ENCODE assay signal across 27 cellular contexts in genomic region chr11:134264966-134265365, GRCh38. TPM values are rescaled to one million over a fixed set of nuclear protein-coding genes. Genes with fewer than 3 reads are reported as not detected.
DNase-seq lines count a peak whose midpoint lies in the region; ATAC-seq, FAIRE-seq and TF ChIP-seq lines count a peak whose summit lies in the region.
"Had no signal": no experiment of that assay in that cellular context is flagged by ENCODE, and none has a peak within 500 bp of the region (broad histone marks: within the 10 kb centered on the region; RNA-seq: fewer than 3 reads in every experiment).

No MANE protein-coding gene starts in this region.

- ATAC-seq in HG03175 (IDR thresholded peaks at IDR 0.05; ENCODE audit: unreplicated experiment) = no peak
- ATAC-seq: GM12878 had no signal

- no peak overlapping the region for H3K4me3 ChIP-seq in Loucy (ENCODE audit: low read length, poor library complexity, severe bottlenecking)
- no peak overlapping the region for H3K4me3 ChIP-seq in bronchial epithelial cell (ENCODE audit: low read depth, low read length)
- no peak overlapping the region for H3K4me3 ChIP-seq in prostate gland
- H3K4me3 ChIP-seq: BLaER1, GM12878, PC-9, SJSA1 had no signal

- H4K20me1 ChIP-seq in Loucy (ENCODE audit: insufficient read depth, low read length, poor library complexity, severe bottlenecking) = no peaks in the 10 kb centered on the region
- H4K20me1 ChIP-seq: BLaER1 had no signal

- H3K27ac Mint-ChIP-seq in activated naive CD8-positive, alpha-beta T cell = peak overlapping the region; percentile 68
- H3K27ac Mint-ChIP-seq in activated naive CD8-positive, alpha-beta T cell treated with anti-CD3 and anti-CD28 coated beads for 36 hours = no peak overlapping the region
- H3K27ac Mint-ChIP-seq: CD4-positive, alpha-beta T cell had no signal

- 0 out of 2 replicates have a peak, but pooled peaks cover 5% of the 10 kb centered on the region for H3K79me2 ChIP-seq in Loucy (ENCODE audit: insufficient read depth, low read length)

- H3K27me3 ChIP-seq in Loucy (ENCODE audit: insufficient read depth, low read length, poor library complexity, severe bottlenecking) = no peaks in the 10 kb centered on the region
- no peaks in the 10 kb centered on the region for H3K27me3 ChIP-seq in bronchial epithelial cell (ENCODE audit: control insufficient read depth, insufficient read depth, low read length)
- no peaks in the 10 kb centered on the region for H3K27me3 ChIP-seq in prostate gland (replicated peaks; ENCODE audit: insufficient read depth)
- H3K27me3 ChIP-seq: SJSA1 had no signal

- H3K4me2 ChIP-seq in Loucy (ENCODE audit: low read depth, low read length, poor library complexity, severe bottlenecking) = no peak overlapping the region
- H3K4me2 ChIP-seq: BLaER1 had no signal

- H3K4me1 ChIP-seq in Loucy (ENCODE audit: insufficient read depth, low read length, poor library complexity, severe bottlenecking) (peaks cover 79% of the 10 kb centered on the region), prostate gland (replicated peaks) (peaks cover 12% of the 10 kb centered on the region)
- H3K4me1 ChIP-seq: Caco-2 had no signal

- TF ChIP-seq POLR2A in prostate gland (IDR thresholded peaks at IDR 0.05) = no peak

- DNase-seq in activated naive CD8-positive, alpha-beta T cell treated with anti-CD3 and anti-CD28 coated beads for 36 hours = no peak
- DNase-seq in bronchial epithelial cell (ENCODE audit: low read depth) (no peak), prostate gland (ENCODE audit: low spot score) (peak; percentile 40), NCI-H2081 treated with DMSO at 0.1 percent for 48 hours (lab: John Stamatoyannopoulos, UW) (no peak), pons (ENCODE audit: low spot score) (no peak)
- DNase-seq: CD4-positive, alpha-beta T cell; DMS79; EL; GDM1; IMR-90; KG1; MM.1S; NCI-H2029; NCI-H446 treated with DMSO at 0.1 percent for 48 hours; NCI-H526; PC-9; Right ventricle myocardium superior had no signal

- no peaks in the 10 kb centered on the region for H3K9me2 ChIP-seq in Loucy (replicated peaks; ENCODE audit: low read depth, low read length)

- no peaks in the 10 kb centered on the region for H3K4me1 Mint-ChIP-seq in activated naive CD8-positive, alpha-beta T cell (ENCODE audit: low read depth)
- peaks cover 2% of the 10 kb centered on the region for H3K4me1 Mint-ChIP-seq in activated naive CD8-positive, alpha-beta T cell treated with anti-CD3 and anti-CD28 coated beads for 36 hours

- H3K9me3 ChIP-seq in Loucy (ENCODE audit: insufficient read depth, low read depth, low read length) (no peaks in the 10 kb centered on the region), prostate gland (no peaks in the 10 kb centered on the region)
- H3K9me3 ChIP-seq: BLaER1, Caco-2, SJSA1 had no signal

- H3K9ac ChIP-seq in Loucy (ENCODE audit: low read depth, low read length, poor library complexity, severe bottlenecking) = peak overlapping the region; percentile 25
- H3K9ac ChIP-seq: BLaER1 had no signal

- intact Hi-C loops in prostate gland (cut with DNase I) = no loop called here

- no peaks in the 10 kb centered on the region for H3F3A ChIP-seq in Loucy (ENCODE audit: low read depth)

- FAIRE-seq in bronchial epithelial cell (lab: Jason Lieb, UNC) = peak; percentile 13
- FAIRE-seq: A204.1, GM12878, H54 had no signal

- H3K4me3 Mint-ChIP-seq in activated naive CD8-positive, alpha-beta T cell = no peak overlapping the region
- no peak overlapping the region for H3K4me3 Mint-ChIP-seq in activated naive CD8-positive, alpha-beta T cell treated with anti-CD3 and anti-CD28 coated beads for 36 hours
- H3K4me3 Mint-ChIP-seq: CD4-positive, alpha-beta T cell had no signal

- TF ChIP-seq CTCF in Loucy (conservative IDR thresholded peaks at IDR 0.05; ENCODE audit: low read length) = no peak
- no peak for TF ChIP-seq CTCF in bronchial epithelial cell (IDR thresholded peaks at IDR 0.05; ENCODE audit: insufficient read depth, low read length, severe bottlenecking)
- TF ChIP-seq CTCF in prostate gland (IDR thresholded peaks at IDR 0.05) = no peak

- no peaks in the 10 kb centered on the region for H3K9me3 Mint-ChIP-seq in activated naive CD8-positive, alpha-beta T cell (ENCODE audit: low read depth)
- H3K9me3 Mint-ChIP-seq in activated naive CD8-positive, alpha-beta T cell treated with anti-CD3 and anti-CD28 coated beads for 36 hours = no peaks in the 10 kb centered on the region
- H3K9me3 Mint-ChIP-seq: CD4-positive, alpha-beta T cell had no signal

- WGBS in prostate gland = 72% methylated on average over 5 of the region's 5 CpGs

- H2AFZ ChIP-seq in Loucy (ENCODE audit: low read length) = no peak overlapping the region
- H2AFZ ChIP-seq: PC-9 had no signal

- H3K36me3 ChIP-seq in Loucy (ENCODE audit: insufficient read depth, low read length) (peaks cover 3% of the 10 kb centered on the region; the same call in 1 of the 2 replicates), bronchial epithelial cell (ENCODE audit: control insufficient read depth, insufficient read depth, low read length) (peaks cover 9% of the 10 kb centered on the region), prostate gland (peaks cover 0 to 3% of the 10 kb centered on the region in 2 donors)
- H3K36me3 ChIP-seq: SJSA1 had no signal

- peak overlapping the region in 1 of 2 donors; percentile 58 for H3K27ac ChIP-seq in prostate gland
- H3K27ac ChIP-seq: BLaER1, SJSA1 had no signal

- H3K27me3 Mint-ChIP-seq in activated naive CD8-positive, alpha-beta T cell = no peaks in the 10 kb centered on the region
- no peaks in the 10 kb centered on the region for H3K27me3 Mint-ChIP-seq in activated naive CD8-positive, alpha-beta T cell treated with anti-CD3 and anti-CD28 coated beads for 36 hours
- H3K27me3 Mint-ChIP-seq: CD4-positive, alpha-beta T cell had no signal

- H3K36me3 Mint-ChIP-seq in activated naive CD8-positive, alpha-beta T cell = no peaks in the 10 kb centered on the region
- no peaks in the 10 kb centered on the region for H3K36me3 Mint-ChIP-seq in activated naive CD8-positive, alpha-beta T cell treated with anti-CD3 and anti-CD28 coated beads for 36 hours

RNA-seq across cellular contexts. Expression of gene GLB1L3, which starts 11.2 kb away (rescaled TPM):
- total RNA-seq in activated naive CD8-positive, alpha-beta T cell treated with anti-CD3 and anti-CD28 coated beads for 36 hours = 10 to 100 TPM in 1 of 2 experiments, 1 to 10 TPM in 1; 9.8 to 10.9 TPM
- total RNA-seq in bronchial epithelial cell = 1.7 and 2.1 TPM in 2 replicates
- 10 to 100 TPM in 1 of 2 donors, 1 to 10 TPM in 1; 7.8 to 14.5 TPM for total RNA-seq in prostate gland
- total RNA-seq: Caco-2, IMR-90, PC-9, Right ventricle myocardium superior, RPMI7951, SJSA1 had no signal

RNA-seq across cellular contexts. Expression of gene ACAD8, which starts 11.6 kb away (rescaled TPM):
- 10 to 100 TPM; 20.9 to 21.1 TPM for total RNA-seq in activated naive CD8-positive, alpha-beta T cell treated with anti-CD3 and anti-CD28 coated beads for 36 hours
- 13.3 and 17.9 TPM in 2 replicates for total RNA-seq in bronchial epithelial cell
- total RNA-seq in prostate gland = 10 to 100 TPM; 39.4 to 46.1 TPM

RNA-seq across cellular contexts. Expression of gene THYN1, which starts 11.8 kb away (rescaled TPM):
- 10 to 100 TPM; 79.5 to 79.8 TPM for total RNA-seq in activated naive CD8-positive, alpha-beta T cell treated with anti-CD3 and anti-CD28 coated beads for 36 hours
- total RNA-seq in bronchial epithelial cell (34.3 and 60.3 TPM in 2 replicates), prostate gland (10 to 100 TPM; 48.5 to 59.7 TPM)

RNA-seq across cellular contexts. Expression of gene VPS26B, which starts 40.5 kb away (rescaled TPM):
- total RNA-seq in activated naive CD8-positive, alpha-beta T cell treated with anti-CD3 and anti-CD28 coated beads for 36 hours = 10 to 100 TPM; 28.8 to 30.3 TPM
- total RNA-seq in bronchial epithelial cell (19.1 and 19.2 TPM in 2 replicates), prostate gland (10 to 100 TPM; 67.6 to 80.8 TPM)

RNA-seq across cellular contexts. Expression of gene NCAPD3, which starts 41.2 kb away (rescaled TPM):
- 10 to 100 TPM; 93.4 to 96.7 TPM for total RNA-seq in activated naive CD8-positive, alpha-beta T cell treated with anti-CD3 and anti-CD28 coated beads for 36 hours
- total RNA-seq in bronchial epithelial cell (4.2 and 5.1 TPM in 2 replicates), prostate gland (10 to 100 TPM; 44.4 to 61.9 TPM)
